ENCODE assay signal across 9 cellular contexts in genomic region chr7:130363156-130363847, GRCh38. TPM values are rescaled to one million over a fixed set of nuclear protein-coding genes. Genes with fewer than 3 reads are reported as not detected.
A peak's percentile ranks its signal among the peaks of the same experiment; 100 is the strongest.
DNase-seq lines count a peak whose midpoint lies in the region; ATAC-seq and TF ChIP-seq lines count a peak whose summit lies in the region.
"Had no signal": no experiment of that assay in that cellular context is flagged by ENCODE, and none has a peak within 500 bp of the region (broad histone marks: within the 10 kb centered on the region; RNA-seq: fewer than 3 reads in every experiment).

No MANE protein-coding gene starts in this region.

- dilution Hi-C loops in mammary epithelial cell (cut with HindIII; ENCODE audit: low sequenced_read_pairs), result no loop called here

- DNase-seq in ELR (ENCODE audit: low read depth) (peak; percentile 98), mammary epithelial cell (peak; percentile 99), sciatic nerve (ENCODE audit: low spot score) (peak; percentile 48), NCI-H146 (lab: John Stamatoyannopoulos, UW) (no peak)
- DNase-seq: naive B cell had no signal

- peak overlapping the region; percentile 57 for H3K4me2 ChIP-seq in mammary epithelial cell (ENCODE audit: insufficient read depth, low read depth, low read length)

- H3K4me3 ChIP-seq in mammary epithelial cell (replicated peaks in 1 of 3; ENCODE audit: insufficient read depth in 1 of 3, low read depth in 2 of 3, low read length in 3 of 3), result no peak overlapping the region

- intact Hi-C loops in mammary epithelial cell (cut with micrococcal nuclease), result loop anchor here (1.0 to 10.0 kb wide), 6 partner anchors 121 to 291 kb away; partner anchors contain the start of genes KLHDC10, SSMEM1 and TMEM209
- intact Hi-C loops in sciatic nerve (cut with DNase I), result no loop called here

- no peak for TF ChIP-seq CTCF in mammary epithelial cell (conservative IDR thresholded peaks at IDR 0.05 in 1 of 2, IDR thresholded peaks at IDR 0.05 in 1 of 2; ENCODE audit: extremely low read depth in 1 of 2, insufficient read depth in 1 of 2, low read depth in 1 of 2, low read length in 2 of 2)

- peaks cover 43% of the 10 kb centered on the region for H3K4me1 ChIP-seq in mammary epithelial cell (ENCODE audit: insufficient read depth, low read length)

- no peaks in the 10 kb centered on the region for H3K79me2 ChIP-seq in mammary epithelial cell (ENCODE audit: insufficient read depth, low read length)

- ATAC-seq in HG03442 (IDR thresholded peaks at IDR 0.05; ENCODE audit: unreplicated experiment) (peak; percentile 50), sciatic nerve (no peak), GM18519 (IDR thresholded peaks at IDR 0.05; ENCODE audit: low FRiP score, unreplicated experiment) (no peak), GM21381 (IDR thresholded peaks at IDR 0.05; ENCODE audit: unreplicated experiment) (no peak), HG03469 (IDR thresholded peaks at IDR 0.05; ENCODE audit: unreplicated experiment) (no peak)

- H3K36me3 ChIP-seq in mammary epithelial cell (ENCODE audit: insufficient read depth, low read length), result no peaks in the 10 kb centered on the region

- H3K9ac ChIP-seq in mammary epithelial cell (ENCODE audit: insufficient read depth, low read length), result no peak overlapping the region

- H3K27me3 ChIP-seq in mammary epithelial cell (ENCODE audit: insufficient read depth, low read length), result no peaks in the 10 kb centered on the region

- no peak overlapping the region for H2AFZ ChIP-seq in mammary epithelial cell (ENCODE audit: low read depth, low read length)

- peak overlapping the region; percentile 86 for H3K27ac ChIP-seq in mammary epithelial cell (ENCODE audit: insufficient read depth, low read depth, low read length)

- WGBS in mammary epithelial cell (ENCODE audit: low coverage, missing lambda C conversion rate), result 8% methylated on average over 8 of the region's 8 CpGs

- H3K9me3 ChIP-seq in mammary epithelial cell (replicated peaks; ENCODE audit: insufficient read depth, low read length), result peaks cover 9% of the 10 kb centered on the region

- in situ Hi-C loops in mammary epithelial cell (cut with MboI; ENCODE audit: low sequenced_read_pairs in 2 of 2), result no loop called here

- CTCF ChIA-PET in mammary epithelial cell (lab: Charles Lee; ENCODE audit: low non-redundant PET), result no interaction called here

- no peaks in the 10 kb centered on the region for H4K20me1 ChIP-seq in mammary epithelial cell (ENCODE audit: insufficient read depth, low read length)

- no TSS peak for BruUV-seq in mammary epithelial cell (replicated peaks; lab: Mats Ljungman, UMichigan)

RNA-seq across cellular contexts. Expression of gene CPA1, which starts 17.0 kb away (rescaled TPM):
- total RNA-seq in mammary epithelial cell (under 1 TPM in 1 of 2 donors, not detected in 1; 0.67 TPM), sciatic nerve (4.1 TPM)
- not detected for polyA plus RNA-seq in mammary epithelial cell
- not detected for polyA minus RNA-seq in mammary epithelial cell

RNA-seq across cellular contexts. Expression of gene CPA5, which starts 18.7 kb away (rescaled TPM):
- total RNA-seq in mammary epithelial cell (not detected), sciatic nerve (not detected)
- 0.75 TPM for polyA plus RNA-seq in mammary epithelial cell
- polyA minus RNA-seq in mammary epithelial cell, result not detected
